32 cellular contexts compared by ENCODE assay signal in genomic region chr5:141647851-141648250, GRCh38.
"Had no signal": no experiment of that assay in that cellular context is flagged by ENCODE, and none has a peak within 500 bp of the region (broad histone marks: within the 10 kb centered on the region; RNA-seq: fewer than 3 reads in every experiment).

No MANE protein-coding gene starts in this region.

- H3K36me3 ChIP-seq: breast epithelium, cardiac muscle cell, WERI-Rb-1 had no signal

- H3K36me3 Mint-ChIP-seq: brain had no signal

- H3K4me3 Mint-ChIP-seq: activated B cell treated with CpG ODN at 0.5 μM for 24 hours; activated CD8-positive, alpha-beta memory T cell treated with anti-CD3 and anti-CD28 coated beads, Interleukin-2, amount 10 ng/mL, durations not matched to agents 7 days and 5 days; activated CD8-positive, alpha-beta T cell treated with anti-CD3 and anti-CD28 coated beads for 36 hours; activated naive CD8-positive, alpha-beta T cell treated with anti-CD3 and anti-CD28 coated beads, Interleukin-2, amount 10 ng/mL, durations not matched to agents 7 days and 5 days; central memory CD8-positive, alpha-beta T cell; effector memory CD8-positive, alpha-beta T cell; T-cell; T-helper 1 cell treated with Interleukin-12 subunit alpha and Interleukin-12 subunit beta and Interleukin-4 antibody, amounts not matched to agents 30 μg/mL and 1 μg/mL, for 36 hours; T-helper 2 cell treated with Interferon-gamma antibody and Interleukin-4, amounts not matched to agents 5 μg/mL and 100 μg/mL, for 36 hours had no signal

- H3K4me3 ChIP-seq: ascending aorta, breast epithelium, cardiac muscle cell, esophagus squamous epithelium, heart left ventricle had no signal

- ATAC-seq: activated CD4-positive, CD25-positive, alpha-beta regulatory T cell treated with anti-CD3 and anti-CD28 coated beads, Interleukin-2, amount 50 U/mL, for 24 hours; activated CD8-positive, alpha-beta memory T cell treated with anti-CD3 and anti-CD28 coated beads, Interleukin-2, amount 10 ng/mL, durations not matched to agents 7 days and 5 days; activated CD8-positive, alpha-beta T cell treated with anti-CD3 and anti-CD28 coated beads for 36 hours; effector memory CD8-positive, alpha-beta T cell; heart left ventricle; T-cell had no signal

- H3K27ac Mint-ChIP-seq: activated B cell treated with CpG ODN at 0.5 μM for 24 hours; activated CD8-positive, alpha-beta memory T cell treated with anti-CD3 and anti-CD28 coated beads, Interleukin-2, amount 10 ng/mL, durations not matched to agents 7 days and 5 days; activated T-helper 2 cell treated with anti-CD3 and anti-CD28 coated beads, Interferon-gamma antibody, Interleukin-2, Interleukin-4, amounts not matched to agents 10 μg/mL and 5 μg/mL and 100 μg/mL, durations not matched to agents 14 hours and 24 hours and 36 hours; brain; T-helper 1 cell treated with Interleukin-12 subunit alpha and Interleukin-12 subunit beta and Interleukin-4 antibody, amounts not matched to agents 30 μg/mL and 1 μg/mL, for 36 hours; T-helper 2 cell treated with Interferon-gamma antibody and Interleukin-4, amounts not matched to agents 5 μg/mL and 100 μg/mL, for 36 hours had no signal

- H3K27me3 ChIP-seq: ascending aorta, breast epithelium, cardiac muscle cell, esophagus squamous epithelium, heart left ventricle had no signal

- H3K27me3 Mint-ChIP-seq: activated B cell treated with CpG ODN at 0.5 μM for 24 hours; activated CD8-positive, alpha-beta memory T cell treated with anti-CD3 and anti-CD28 coated beads, Interleukin-2, amount 10 ng/mL, durations not matched to agents 7 days and 5 days; activated CD8-positive, alpha-beta T cell treated with anti-CD3 and anti-CD28 coated beads for 36 hours; activated naive CD8-positive, alpha-beta T cell treated with anti-CD3 and anti-CD28 coated beads, Interleukin-2, amount 10 ng/mL, durations not matched to agents 7 days and 5 days; central memory CD8-positive, alpha-beta T cell; effector memory CD8-positive, alpha-beta T cell; T-cell had no signal

- H3K9me3 ChIP-seq: ascending aorta, breast epithelium, esophagus squamous epithelium, heart left ventricle had no signal

- H3K9me3 Mint-ChIP-seq: activated B cell treated with CpG ODN at 0.5 μM for 24 hours; activated CD8-positive, alpha-beta T cell treated with anti-CD3 and anti-CD28 coated beads for 36 hours; activated naive CD8-positive, alpha-beta T cell treated with anti-CD3 and anti-CD28 coated beads, Interleukin-2, amount 10 ng/mL, durations not matched to agents 7 days and 5 days; activated T-helper 2 cell treated with anti-CD3 and anti-CD28 coated beads, Interferon-gamma antibody, Interleukin-2, Interleukin-4, amounts not matched to agents 10 μg/mL and 5 μg/mL and 100 μg/mL, durations not matched to agents 14 hours and 24 hours and 36 hours; brain; central memory CD8-positive, alpha-beta T cell; effector memory CD8-positive, alpha-beta T cell; T-cell; T-helper 1 cell treated with Interleukin-12 subunit alpha and Interleukin-12 subunit beta and Interleukin-4 antibody, amounts not matched to agents 30 μg/mL and 1 μg/mL, for 36 hours; T-helper 2 cell treated with Interferon-gamma antibody and Interleukin-4, amounts not matched to agents 5 μg/mL and 100 μg/mL, for 36 hours had no signal

- DNase-seq: activated B cell treated with CpG ODN at 0.5 μM for 24 hours; activated CD4-positive, alpha-beta T cell treated with anti-CD3 and anti-CD28 coated beads for 48 hours; activated CD4-positive, alpha-beta T cell treated with anti-CD3 and anti-CD28 coated beads, Interleukin-2, amount 50 U/mL, for 1 hour; activated CD4-positive, alpha-beta T cell treated with anti-CD3 and anti-CD28 coated beads, Interleukin-2, amount 50 U/mL, for 48 hours; activated CD8-positive, alpha-beta memory T cell treated with anti-CD3 and anti-CD28 coated beads, Interleukin-2, amount 10 ng/mL, durations not matched to agents 7 days and 5 days; activated CD8-positive, alpha-beta memory T cell treated with anti-CD3 and anti-CD28 coated beads, Interleukin-2, amount 50 U/mL, for 4 hours; activated CD8-positive, alpha-beta T cell treated with anti-CD3 and anti-CD28 coated beads for 36 hours; activated effector memory CD4-positive, alpha-beta T cell treated with anti-CD3 and anti-CD28 coated beads, Interleukin-2, amount 50 U/mL, for 16 hours; activated naive CD4-positive, alpha-beta T cell treated with anti-CD3 and anti-CD28 coated beads, Interleukin-2, amount 50 U/mL, for 16 hours; activated naive CD8-positive, alpha-beta T cell treated with anti-CD3 and anti-CD28 coated beads, Interleukin-2, amount 10 ng/mL, durations not matched to agents 7 days and 5 days; activated T-cell treated with anti-CD3 and anti-CD28 coated beads, Interleukin-2, amount 50 U/mL, for 1 hour; cortex of kidney; dermis blood vessel endothelial cell; effector CD4-positive, alpha-beta T cell; effector memory CD8-positive, alpha-beta T cell; esophagus squamous epithelium; glutamatergic neuron; heart left ventricle; SW 1271; T-cell; T1000; WERI-Rb-1 had no signal

- H3K27ac ChIP-seq: ascending aorta, breast epithelium, cardiac muscle cell, epithelial cell of prostate, esophagus squamous epithelium, heart left ventricle, WERI-Rb-1 had no signal
